Comparison of ENCODE assay signal across 12 cellular contexts in genomic region chr5:126812199-126812570, GRCh38. TPM values are rescaled to one million over a fixed set of nuclear protein-coding genes. Genes with fewer than 3 reads are reported as not detected.
A peak's percentile ranks its signal among the peaks of the same experiment; 100 is the strongest.
DNase-seq lines count a peak whose midpoint lies in the region; ATAC-seq, FAIRE-seq and TF ChIP-seq lines count a peak whose summit lies in the region.
"Had no signal": no experiment of that assay in that cellular context is flagged by ENCODE, and none has a peak within 500 bp of the region (broad histone marks: within the 10 kb centered on the region; RNA-seq: fewer than 3 reads in every experiment).

No MANE protein-coding gene starts in this region.

- peak overlapping the region; percentile 88 to 99 (median 97) for H3K27ac Mint-ChIP-seq in CD14-positive monocyte
- H3K27ac Mint-ChIP-seq in activated naive CD8-positive, alpha-beta T cell: peak overlapping the region; percentile 84

- H3K9me3 ChIP-seq in muscle layer of duodenum (ENCODE audit: control insufficient read depth in 1 of 2, low read length in 2 of 2): no peaks in the 10 kb centered on the region

- peaks cover 72% of the 10 kb centered on the region for H3K4me1 Mint-ChIP-seq in CD14-positive monocyte
- H3K4me1 Mint-ChIP-seq in activated naive CD8-positive, alpha-beta T cell (ENCODE audit: low read depth): peaks cover 24% of the 10 kb centered on the region

- FAIRE-seq in GM12891 (lab: Jason Lieb, UNC): peak; percentile 31
- FAIRE-seq: bronchial epithelial cell had no signal

- no peaks in the 10 kb centered on the region for H3K27me3 ChIP-seq in muscle layer of duodenum (ENCODE audit: low read depth, low read length)

- no peak overlapping the region for H3K4me3 ChIP-seq in muscle layer of duodenum (ENCODE audit: low read depth in 1 of 2, low read length in 2 of 2)

- H3K36me3 ChIP-seq in muscle layer of duodenum (ENCODE audit: control insufficient read depth in 1 of 2, insufficient read depth in 2 of 2, low read length in 2 of 2): peaks cover 0 to 2% of the 10 kb centered on the region in 2 donors

- no peak for TF ChIP-seq CTCF in CD14-positive monocyte (IDR thresholded peaks at IDR 0.05)

- H3K9me3 Mint-ChIP-seq in CD14-positive monocyte: peaks cover 0 to 3% (median 0%) of the 10 kb centered on the region in 7 donors
- H3K9me3 Mint-ChIP-seq in activated naive CD8-positive, alpha-beta T cell (ENCODE audit: low read depth): no peaks in the 10 kb centered on the region

- H3K27ac ChIP-seq in muscle layer of duodenum (ENCODE audit: low read length): peak overlapping the region; percentile 10

- DNase-seq in CD14-positive monocyte (ENCODE audit: low spot score) (no peak), GM12891 (ENCODE audit: insufficient read length, low spot score) (no peak), DMS53 treated with DMSO at 0.1 percent for 48 hours (lab: John Stamatoyannopoulos, UW; ENCODE audit: unreplicated experiment) (no peak)
- DNase-seq in activated effector memory CD4-positive, alpha-beta T cell treated with Interleukin-2 at 50 U/mL for 16 hours: no peak
- DNase-seq: activated CD8-positive, alpha-beta memory T cell treated with anti-CD3 and anti-CD28 coated beads, Interleukin-2, amount 50 U/mL, for 48 hours; Calu3; NCI-H446; T1000 had no signal

- TF ChIP-seq POLR2A in GM12891 (IDR thresholded peaks at IDR 0.05; ENCODE audit: low read depth, low read length): no peak

- intact Hi-C loops in CD14-positive monocyte (cut with micrococcal nuclease): loop anchor here in 1 of 2 donors (5.0 kb wide), 1 partner anchor 35 kb away; the partner anchor contains the start of gene LMNB1

- ATAC-seq in HG03342 (IDR thresholded peaks at IDR 0.05; ENCODE audit: unreplicated experiment): no peak

- peaks cover 25 to 37% of the 10 kb centered on the region in 2 donors for H3K36me3 Mint-ChIP-seq in CD14-positive monocyte
- peaks cover 28% of the 10 kb centered on the region for H3K36me3 Mint-ChIP-seq in activated naive CD8-positive, alpha-beta T cell

- peaks cover 0 to 1% (median 0%) of the 10 kb centered on the region in 3 donors for H3K27me3 Mint-ChIP-seq in CD14-positive monocyte (ENCODE audit: low read depth in 3 of 3)
- no peaks in the 10 kb centered on the region for H3K27me3 Mint-ChIP-seq in activated naive CD8-positive, alpha-beta T cell

- peak overlapping the region; percentile 9 to 12 for H3K4me3 Mint-ChIP-seq in CD14-positive monocyte
- H3K4me3 Mint-ChIP-seq in activated naive CD8-positive, alpha-beta T cell: peak overlapping the region; percentile 1

- H3K4me1 ChIP-seq in muscle layer of duodenum (ENCODE audit: control insufficient read depth in 1 of 2, insufficient read depth in 2 of 2, low read length in 2 of 2): no peaks in the 10 kb centered on the region

TF ChIP-seq in GM12891, 5 proteins besides CTCF, POLR2A, EP300 and RAD21:
- TF ChIP-seq PAX5 (IDR thresholded peaks at IDR 0.05; ENCODE audit: insufficient read depth, low read length, severe bottlenecking): no peak
- TF ChIP-seq TAF1 (IDR thresholded peaks at IDR 0.05; ENCODE audit: low read depth, low read length): no peak
- no peak for TF ChIP-seq POU2F2 (IDR thresholded peaks at IDR 0.05; ENCODE audit: low read depth, low read length)
- no peak for TF ChIP-seq POLR2AphosphoS5 (IDR thresholded peaks at IDR 0.05; ENCODE audit: low read depth, low read length)
- no peak for TF ChIP-seq SPI1 (IDR thresholded peaks at IDR 0.05; ENCODE audit: low read depth, low read length)

RNA-seq across cellular contexts. Expression of gene LMNB1, which starts 35.2 kb away (rescaled TPM):
- polyA plus RNA-seq in CD14-positive monocyte: 10 to 100 TPM; 18.0 to 33.0 TPM
- polyA plus RNA-seq in GM12891 (2012; ENCODE audit: low read depth, missing spikeins): 54.2 TPM
